In genomic region chr6:78851156-78851555, GRCh38 we compare ENCODE assay signal across 7 cellular contexts.
"Had no signal": no experiment of that assay in that cellular context is flagged by ENCODE, and none has a peak within 500 bp of the region (broad histone marks: within the 10 kb centered on the region; RNA-seq: fewer than 3 reads in every experiment).

No MANE protein-coding gene starts in this region.

- H3K4me2 ChIP-seq: GM23338 had no signal

- ATAC-seq: GM23338 had no signal

- H3K4me3 Mint-ChIP-seq: GM23338, H9, IgD-negative memory B cell had no signal

- H3K27ac ChIP-seq: HL-60 had no signal

- DNase-seq: H9, KG1 had no signal

- H3K4me3 ChIP-seq: GM23338 had no signal

- FAIRE-seq: H1, H54 had no signal

- H3K27me3 Mint-ChIP-seq: IgD-negative memory B cell had no signal

- H2AFZ ChIP-seq: GM23338 had no signal

- H3K9me3 Mint-ChIP-seq: H9, IgD-negative memory B cell had no signal

- H3K27ac Mint-ChIP-seq: GM23338, H9 had no signal
